In genomic region chr16:85423631-85424030, GRCh38 we compare ENCODE assay signal across 20 cellular contexts.
DNase-seq lines count a peak whose midpoint lies in the region; ATAC-seq, FAIRE-seq and TF ChIP-seq lines count a peak whose summit lies in the region.
"Had no signal": no experiment of that assay in that cellular context is flagged by ENCODE, and none has a peak within 500 bp of the region (broad histone marks: within the 10 kb centered on the region; RNA-seq: fewer than 3 reads in every experiment).

No MANE protein-coding gene starts in this region.

- CTCF ChIA-PET in activated CD4-positive, alpha-beta memory T cell treated with anti-CD3 and anti-CD28 coated beads for 36 hours (lab: Charles Lee), result interaction anchor here (17.1 kb wide), 1 partner anchor 188 kb away, joined by 271 read pairs; the partner anchor contains the start of gene GSE1
- CTCF ChIA-PET in activated CD4-positive, alpha-beta memory T cell treated with anti-CD3 and anti-CD28 coated beads, Interleukin-2, amount 10 ng/mL, durations not matched to agents 7 days and 5 days (lab: Charles Lee), result no interaction called here
- CTCF ChIA-PET in IMR-90 (lab: Yijun Ruan, JAX), result no interaction called here

- H3K9me1 ChIP-seq in IMR-90 (ENCODE audit: insufficient read depth, low read length), result 0 out of 2 replicates have a peak, but pooled peaks cover 3% of the 10 kb centered on the region

- no peak overlapping the region for H3K4me3 Mint-ChIP-seq in activated CD4-positive, alpha-beta memory T cell treated with anti-CD3 and anti-CD28 coated beads for 36 hours
- no peak overlapping the region for H3K4me3 Mint-ChIP-seq in activated CD4-positive, alpha-beta memory T cell treated with anti-CD3 and anti-CD28 coated beads, Interleukin-2, amount 10 ng/mL, durations not matched to agents 7 days and 5 days
- H3K4me3 Mint-ChIP-seq: activated T-cell treated with anti-CD3 and anti-CD28 coated beads, Interleukin-2, amount 50 U/mL, for 72 hours had no signal

- no peak for TF ChIP-seq RAD21 in IMR-90 (IDR thresholded peaks at IDR 0.05; ENCODE audit: low read length)

- peaks cover 2% of the 10 kb centered on the region for H3K4me1 Mint-ChIP-seq in activated CD4-positive, alpha-beta memory T cell treated with anti-CD3 and anti-CD28 coated beads for 36 hours (ENCODE audit: low read depth)
- H3K4me1 Mint-ChIP-seq in activated CD4-positive, alpha-beta memory T cell treated with anti-CD3 and anti-CD28 coated beads, Interleukin-2, amount 10 ng/mL, durations not matched to agents 7 days and 5 days, result peaks cover 2% of the 10 kb centered on the region

- no peak overlapping the region for H3K56ac ChIP-seq in IMR-90 (ENCODE audit: extremely low read depth, insufficient read depth, low read length)

- H3K79me1 ChIP-seq in IMR-90 (ENCODE audit: low read depth in 1 of 2, low read length in 2 of 2), result peaks cover 0 to 13% of the 10 kb centered on the region in 2 experiments

- FAIRE-seq in D721Med (lab: Jason Lieb, UNC), result no peak
- FAIRE-seq: A204.1 had no signal

- H3K9me3 Mint-ChIP-seq in activated CD4-positive, alpha-beta memory T cell treated with anti-CD3 and anti-CD28 coated beads for 36 hours, result no peaks in the 10 kb centered on the region
- H3K9me3 Mint-ChIP-seq in activated CD4-positive, alpha-beta memory T cell treated with anti-CD3 and anti-CD28 coated beads, Interleukin-2, amount 10 ng/mL, durations not matched to agents 7 days and 5 days, result no peaks in the 10 kb centered on the region
- H3K9me3 Mint-ChIP-seq: activated T-cell treated with anti-CD3 and anti-CD28 coated beads, Interleukin-2, amount 50 U/mL, for 72 hours had no signal

- H3K27ac ChIP-seq in IMR-90 (ENCODE audit: insufficient read depth, low read length) (no peak overlapping the region), left lung (no peak overlapping the region), gastroesophageal sphincter (no peak overlapping the region)
- H3K27ac ChIP-seq: adrenal gland, BLaER1, cardiac muscle cell had no signal

- 78% methylated on average over 5 of the region's 11 CpGs; no CpG with 5 or more reads in 1 of the 2 experiments for WGBS in IMR-90 (ENCODE audit: extremely low coverage in 2 of 2, insufficient read length in 1 of 2), 2 experiments
- 40 to 95% methylated on average over 1 to 7 of the region's 11 CpGs for WGBS in gastroesophageal sphincter (ENCODE audit: low coverage in 1 of 2), 2 donors

- intact Hi-C loops in activated CD4-positive, alpha-beta memory T cell treated with anti-CD3 and anti-CD28 coated beads for 36 hours (cut with micrococcal nuclease), result loop anchor here (5.0 kb wide), 1 partner anchor 134 kb away; no protein-coding TSS in a partner anchor
- intact Hi-C loops in IMR-90 (cut with micrococcal nuclease) (loop anchor here (5.0 kb wide), 1 partner anchor 134 kb away; no protein-coding TSS in a partner anchor), left lung (cut with DNase I) (loop anchor here in 1 of 2 donors (10.0 kb wide), 1 partner anchor 181 kb away; no protein-coding TSS in a partner anchor), sciatic nerve (cut with DNase I) (loop anchor here (10.0 kb wide), 1 partner anchor 181 kb away; no protein-coding TSS in a partner anchor)

- no TSS peak for BruUV-seq in IMR-90 (replicated peaks; lab: Mats Ljungman, UMichigan)

- H3K4me2 ChIP-seq in IMR-90 (ENCODE audit: low read depth, low read length), result no peak overlapping the region

- no peak for TF ChIP-seq CTCF in IMR-90 (conservative IDR thresholded peaks at IDR 0.05; ENCODE audit: low read depth, low read length)
- TF ChIP-seq CTCF in left lung (IDR thresholded peaks at IDR 0.05), result no peak
- no peak for TF ChIP-seq CTCF in D721Med (IDR thresholded peaks at IDR 0.05; ENCODE audit: insufficient read depth, missing control alignments)
- no peak for TF ChIP-seq CTCF in gastroesophageal sphincter (IDR thresholded peaks at IDR 0.05)

- no peak overlapping the region for H2AK9ac ChIP-seq in IMR-90 (replicated peaks; ENCODE audit: low read depth, low read length, poor library complexity)

- H3K14ac ChIP-seq in IMR-90 (replicated peaks; ENCODE audit: low read depth, low read length), result no peak overlapping the region

- no peak overlapping the region for H4K8ac ChIP-seq in IMR-90 (ENCODE audit: low read depth in 2 of 2, low read length in 2 of 2)

- H2AK5ac ChIP-seq in IMR-90 (ENCODE audit: low read depth, low read length), result no peak overlapping the region

- dilution Hi-C loops in IMR-90 (cut with HindIII; ENCODE audit: low sequenced_read_pairs, unreplicated experiment), result no loop called here

- no peak overlapping the region for H2BK5ac ChIP-seq in IMR-90 (ENCODE audit: low read depth, low read length, poor library complexity, severe bottlenecking)

- H2BK20ac ChIP-seq in IMR-90 (ENCODE audit: low read depth, low read length), result no peak overlapping the region

- POLR2A ChIA-PET in activated CD4-positive, alpha-beta memory T cell treated with anti-CD3 and anti-CD28 coated beads for 36 hours (lab: Charles Lee), result no interaction called here
- POLR2A ChIA-PET in activated CD4-positive, alpha-beta memory T cell treated with anti-CD3 and anti-CD28 coated beads, Interleukin-2, amount 10 ng/mL, durations not matched to agents 7 days and 5 days (lab: Charles Lee), result no interaction called here
- POLR2A ChIA-PET in IMR-90 (lab: Charles Lee; ENCODE audit: unreplicated experiment), result no interaction called here

- no peak overlapping the region for H3K4ac ChIP-seq in IMR-90 (ENCODE audit: low read depth, low read length)

- peak; percentile 4 for DNase-seq in activated CD4-positive, alpha-beta memory T cell treated with anti-CD3 and anti-CD28 coated beads for 36 hours
- no peak for DNase-seq in activated CD4-positive, alpha-beta memory T cell treated with anti-CD3 and anti-CD28 coated beads, Interleukin-2, amount 10 ng/mL, durations not matched to agents 7 days and 5 days
- no peak for DNase-seq in IMR-90
- peak; percentile 22 to 64 for DNase-seq in left lung
- peak; percentile 42 for DNase-seq in sciatic nerve (ENCODE audit: low spot score)
- no peak for DNase-seq in D721Med (ENCODE audit: insufficient read length, low spot score)
- DNase-seq in NCI-H2029 (lab: John Stamatoyannopoulos, UW), result no peak
- DNase-seq: activated CD4-positive, alpha-beta T cell treated with anti-CD3 and anti-CD28 coated beads, Interleukin-2, amount 50 U/mL, for 1 hour; activated T-cell treated with anti-CD3 and anti-CD28 coated beads, Interleukin-2, amount 50 U/mL, for 72 hours; adrenal gland; GF-D8; H7; NCI-H2171; stimulated activated CD4-positive, alpha-beta T cell treated with anti-CD3 and anti-CD28 coated beads, Interleukin-1b, Interleukin-23, amount 100 ng/mL, for 48 hours; stimulated activated naive CD8-positive, alpha-beta T cell treated with anti-CD3 and anti-CD28 coated beads, Interleukin-15, Interleukin-2, amounts not matched to agents 100 U/mL and 50 U/mL, for 24 hours had no signal

- H3K4me3 ChIP-seq in IMR-90 (ENCODE audit: insufficient read depth, low read depth, low read length) (no peak overlapping the region), left lung (no peak overlapping the region), gastroesophageal sphincter (no peak overlapping the region)
- H3K4me3 ChIP-seq: adrenal gland, BLaER1, cardiac muscle cell had no signal

- H3K4me1 ChIP-seq in IMR-90 (ENCODE audit: control insufficient read depth, insufficient read depth, low read length), result no peaks in the 10 kb centered on the region
- peaks cover 5 to 12% of the 10 kb centered on the region in 2 donors for H3K4me1 ChIP-seq in left lung
- H3K4me1 ChIP-seq in gastroesophageal sphincter, result peaks cover 0 to 22% (median 5%) of the 10 kb centered on the region in 3 donors
- H3K4me1 ChIP-seq: adrenal gland had no signal

- peaks cover 43% of the 10 kb centered on the region for H4K20me1 ChIP-seq in IMR-90 (ENCODE audit: insufficient read depth, low read length)
- H4K20me1 ChIP-seq: BLaER1 had no signal

- no peaks in the 10 kb centered on the region for H3K9me3 ChIP-seq in IMR-90 (ENCODE audit: control insufficient read depth, insufficient read depth, low read length)
- no peaks in the 10 kb centered on the region for H3K9me3 ChIP-seq in left lung
- H3K9me3 ChIP-seq in gastroesophageal sphincter, result no peaks in the 10 kb centered on the region
- H3K9me3 ChIP-seq: adrenal gland, BLaER1 had no signal

- no peak overlapping the region for H2BK15ac ChIP-seq in IMR-90 (ENCODE audit: low read depth, low read length)

- no peak for TF ChIP-seq EP300 in gastroesophageal sphincter (IDR thresholded peaks at IDR 0.05)

- in situ Hi-C loops in IMR-90 (cut with MboI; ENCODE audit: low sequenced_read_pairs), result no loop called here

- H3K23ac ChIP-seq in IMR-90 (ENCODE audit: low read depth, low read length), result no peak overlapping the region

- no peak overlapping the region for H3K9ac ChIP-seq in IMR-90 (ENCODE audit: low read depth, low read length)
- H3K9ac ChIP-seq: BLaER1 had no signal

- H3K36me3 Mint-ChIP-seq in activated CD4-positive, alpha-beta memory T cell treated with anti-CD3 and anti-CD28 coated beads for 36 hours, result no peaks in the 10 kb centered on the region
- no peaks in the 10 kb centered on the region for H3K36me3 Mint-ChIP-seq in activated CD4-positive, alpha-beta memory T cell treated with anti-CD3 and anti-CD28 coated beads, Interleukin-2, amount 10 ng/mL, durations not matched to agents 7 days and 5 days (ENCODE audit: low read depth)

- H4K5ac ChIP-seq in IMR-90 (ENCODE audit: low read depth, low read length), result no peak overlapping the region

- peak overlapping the region; percentile 33 for H2AFZ ChIP-seq in IMR-90 (replicated peaks; ENCODE audit: low read length, poor library complexity)

- no peak overlapping the region for H4K91ac ChIP-seq in IMR-90 (ENCODE audit: insufficient read depth, low read depth, low read length)

- ATAC-seq in IMR-90 (ENCODE audit: low read depth), result no peak
- ATAC-seq in left lung, result no peak
- no peak for ATAC-seq in sciatic nerve
- no peak for ATAC-seq in gastroesophageal sphincter
- ATAC-seq: activated T-cell treated with anti-CD3 and anti-CD28 coated beads, Interleukin-2, amount 50 U/mL, for 72 hours; esophagus mucosa; stimulated activated naive CD8-positive, alpha-beta T cell treated with anti-CD3 and anti-CD28 coated beads, Interleukin-15, Interleukin-2, amounts not matched to agents 100 U/mL and 50 U/mL, for 24 hours had no signal

- H3K27ac Mint-ChIP-seq in activated CD4-positive, alpha-beta memory T cell treated with anti-CD3 and anti-CD28 coated beads for 36 hours, result no peak overlapping the region
- H3K27ac Mint-ChIP-seq in activated CD4-positive, alpha-beta memory T cell treated with anti-CD3 and anti-CD28 coated beads, Interleukin-2, amount 10 ng/mL, durations not matched to agents 7 days and 5 days, result no peak overlapping the region
- H3K27ac Mint-ChIP-seq: activated T-cell treated with anti-CD3 and anti-CD28 coated beads, Interleukin-2, amount 50 U/mL, for 72 hours had no signal

- H2BK120ac ChIP-seq in IMR-90 (ENCODE audit: low read depth, low read length), result no peak overlapping the region

- H3K27me3 ChIP-seq in IMR-90 (ENCODE audit: control insufficient read depth, insufficient read depth, low read length), result no peaks in the 10 kb centered on the region
- no peaks in the 10 kb centered on the region for H3K27me3 ChIP-seq in left lung
- no peaks in the 10 kb centered on the region for H3K27me3 ChIP-seq in gastroesophageal sphincter
- H3K27me3 ChIP-seq: adrenal gland, BLaER1, cardiac muscle cell had no signal

- TF ChIP-seq POLR2A in IMR-90 (IDR thresholded peaks at IDR 0.05; ENCODE audit: low read depth, low read length), result no peak
- no peak for TF ChIP-seq POLR2A in gastroesophageal sphincter (IDR thresholded peaks at IDR 0.05)

- H3K36me3 ChIP-seq in IMR-90 (ENCODE audit: control insufficient read depth, insufficient read depth, low read length) (no peaks in the 10 kb centered on the region), left lung (no peaks in the 10 kb centered on the region), gastroesophageal sphincter (no peaks in the 10 kb centered on the region)
- H3K36me3 ChIP-seq: adrenal gland, BLaER1, cardiac muscle cell had no signal

- H3K27me3 Mint-ChIP-seq in activated CD4-positive, alpha-beta memory T cell treated with anti-CD3 and anti-CD28 coated beads for 36 hours, result peaks cover 4% of the 10 kb centered on the region
- H3K27me3 Mint-ChIP-seq in activated CD4-positive, alpha-beta memory T cell treated with anti-CD3 and anti-CD28 coated beads, Interleukin-2, amount 10 ng/mL, durations not matched to agents 7 days and 5 days, result no peaks in the 10 kb centered on the region

- H3K18ac ChIP-seq in IMR-90 (ENCODE audit: low read depth, low read length), result no peak overlapping the region

Comparison
In these comparisons a context has a peak if more than half of its experiments do, and no peak if none do; other contexts are left out.
1. DNase-seq: peak in activated CD4-positive, alpha-beta memory T cell treated with anti-CD3 and anti-CD28 coated beads for 36 hours (single experiment), left lung (2 of 2) and sciatic nerve (single experiment); none in activated CD4-positive, alpha-beta memory T cell treated with anti-CD3 and anti-CD28 coated beads, Interleukin-2, amount 10 ng/mL, durations not matched to agents 7 days and 5 days (single experiment), IMR-90 (single experiment), D721Med (single experiment) and NCI-H2029 (single experiment).